In genomic region chr14:68557648-68558047, GRCh38 we compare ENCODE assay signal across 1 cellular context.
TF ChIP-seq lines count a peak whose summit lies in the region.

No MANE protein-coding gene starts in this region.

TF ChIP-seq in K562, 482 proteins besides CTCF, POLR2A, EP300 and RAD21 (continued from another document):
- no peak for TF ChIP-seq PBX2 (CRISPR knock-in tag; IDR thresholded peaks at IDR 0.05; ENCODE audit: low read depth)
- TF ChIP-seq PBX2 (tag; conservative IDR thresholded peaks at IDR 0.05; ENCODE audit: low read depth), result peak; percentile 59
- no peak for TF ChIP-seq ZNF253 (CRISPR knock-in tag; conservative IDR thresholded peaks at IDR 0.05)
- TF ChIP-seq KAT8 (IDR thresholded peaks at IDR 0.05; ENCODE audit: low read depth), result no peak
- TF ChIP-seq ZNF766 (CRISPR knock-in tag; conservative IDR thresholded peaks at IDR 0.05), result no peak
- TF ChIP-seq KDM1A (IDR thresholded peaks at IDR 0.05), result no peak
- no peak for TF ChIP-seq STAG1 (CRISPR knock-in tag; IDR thresholded peaks at IDR 0.05; ENCODE audit: borderline replicate concordance)
- TF ChIP-seq, protein P1, sequence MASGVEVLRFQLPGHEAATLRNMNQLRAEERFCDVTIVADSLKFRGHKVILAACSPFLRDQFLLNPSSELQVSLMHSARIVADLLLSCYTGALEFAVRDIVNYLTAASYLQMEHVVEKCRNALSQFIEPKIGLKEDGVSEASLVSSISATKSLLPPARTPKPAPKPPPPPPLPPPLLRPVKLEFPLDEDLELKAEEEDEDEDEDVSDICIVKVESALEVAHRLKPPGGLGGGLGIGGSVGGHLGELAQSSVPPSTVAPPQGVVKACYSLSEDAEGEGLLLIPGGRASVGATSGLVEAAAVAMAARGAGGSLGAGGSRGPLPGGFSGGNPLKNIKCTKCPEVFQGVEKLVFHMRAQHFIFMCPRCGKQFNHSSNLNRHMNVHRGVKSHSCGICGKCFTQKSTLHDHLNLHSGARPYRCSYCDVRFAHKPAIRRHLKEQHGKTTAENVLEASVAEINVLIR (CRISPR knock-in tag; IDR thresholded peaks at IDR 0.05), result no peak
- TF ChIP-seq, protein P2, sequence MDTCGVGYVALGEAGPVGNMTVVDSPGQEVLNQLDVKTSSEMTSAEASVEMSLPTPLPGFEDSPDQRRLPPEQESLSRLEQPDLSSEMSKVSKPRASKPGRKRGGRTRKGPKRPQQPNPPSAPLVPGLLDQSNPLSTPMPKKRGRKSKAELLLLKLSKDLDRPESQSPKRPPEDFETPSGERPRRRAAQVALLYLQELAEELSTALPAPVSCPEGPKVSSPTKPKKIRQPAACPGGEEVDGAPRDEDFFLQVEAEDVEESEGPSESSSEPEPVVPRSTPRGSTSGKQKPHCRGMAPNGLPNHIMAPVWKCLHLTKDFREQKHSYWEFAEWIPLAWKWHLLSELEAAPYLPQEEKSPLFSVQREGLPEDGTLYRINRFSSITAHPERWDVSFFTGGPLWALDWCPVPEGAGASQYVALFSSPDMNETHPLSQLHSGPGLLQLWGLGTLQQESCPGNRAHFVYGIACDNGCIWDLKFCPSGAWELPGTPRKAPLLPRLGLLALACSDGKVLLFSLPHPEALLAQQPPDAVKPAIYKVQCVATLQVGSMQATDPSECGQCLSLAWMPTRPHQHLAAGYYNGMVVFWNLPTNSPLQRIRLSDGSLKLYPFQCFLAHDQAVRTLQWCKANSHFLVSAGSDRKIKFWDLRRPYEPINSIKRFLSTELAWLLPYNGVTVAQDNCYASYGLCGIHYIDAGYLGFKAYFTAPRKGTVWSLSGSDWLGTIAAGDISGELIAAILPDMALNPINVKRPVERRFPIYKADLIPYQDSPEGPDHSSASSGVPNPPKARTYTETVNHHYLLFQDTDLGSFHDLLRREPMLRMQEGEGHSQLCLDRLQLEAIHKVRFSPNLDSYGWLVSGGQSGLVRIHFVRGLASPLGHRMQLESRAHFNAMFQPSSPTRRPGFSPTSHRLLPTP (IDR thresholded peaks at IDR 0.05; ENCODE audit: borderline replicate concordance, extremely low read depth, insufficient read length), result no peak
- no peak for TF ChIP-seq BRF2 (IDR thresholded peaks at IDR 0.05; ENCODE audit: borderline replicate concordance, insufficient read depth, insufficient read length)
